ENCODE assay signal across 19 cellular contexts in genomic region chr20:32442630-32443029, GRCh38.
DNase-seq lines count a peak whose midpoint lies in the region; ATAC-seq and TF ChIP-seq lines count a peak whose summit lies in the region.
"Had no signal": no experiment of that assay in that cellular context is flagged by ENCODE, and none has a peak within 500 bp of the region (broad histone marks: within the 10 kb centered on the region; RNA-seq: fewer than 3 reads in every experiment).

No MANE protein-coding gene starts in this region.

- no peak for ATAC-seq in WTC11
- ATAC-seq in stimulated activated naive CD8-positive, alpha-beta T cell treated with anti-CD3 and anti-CD28 coated beads, Interleukin-15, Interleukin-2, amounts not matched to agents 100 U/mL and 50 U/mL, for 24 hours: no peak
- no peak for ATAC-seq in HG03342 (IDR thresholded peaks at IDR 0.05; ENCODE audit: unreplicated experiment)
- ATAC-seq in GM21447 (IDR thresholded peaks at IDR 0.05; ENCODE audit: unreplicated experiment): no peak
- ATAC-seq: left lung, sciatic nerve had no signal

- DNase-seq in activated CD8-positive, alpha-beta memory T cell treated with anti-CD3 and anti-CD28 coated beads, Interleukin-2, amount 50 U/mL, for 48 hours: peak; percentile 41
- DNase-seq in activated CD8-positive, alpha-beta memory T cell treated with anti-CD3 and anti-CD28 coated beads for 24 hours: no peak
- DNase-seq in WTC11 (ENCODE audit: low spot score) (no peak), immature natural killer cell (no peak), Kasumi-1 (lab: John Stamatoyannopoulos, UW) (no peak)
- DNase-seq in stimulated activated naive CD8-positive, alpha-beta T cell treated with anti-CD3 and anti-CD28 coated beads, Interleukin-15, Interleukin-2, amounts not matched to agents 100 U/mL and 50 U/mL, for 24 hours: peak; percentile 1
- DNase-seq: activated CD4-positive, alpha-beta T cell treated with anti-CD3 and anti-CD28 coated beads, Interleukin-2, amount 10 ng/mL, durations not matched to agents 7 days and 5 days; DMS 273 treated with DMSO at 0.1 percent for 48 hours; effector CD8-positive, alpha-beta T cell; glutamatergic neuron; GM23248; left lung; NCI-H1105; NCI-H2081; NCI-H510A; stomach had no signal

- H3K4me3 Mint-ChIP-seq in WTC11 (no peak overlapping the region), immature natural killer cell (no peak overlapping the region)
- H3K4me3 Mint-ChIP-seq: activated CD4-positive, alpha-beta T cell treated with anti-CD3 and anti-CD28 coated beads, Interleukin-2, amount 10 ng/mL, durations not matched to agents 7 days and 5 days had no signal

- H3K27ac Mint-ChIP-seq in WTC11 (0 out of 2 replicates have a peak overlapping the region, but pooled peaks have one; percentile 1), immature natural killer cell (peak overlapping the region in 5 of 6 donors; percentile 41 to 70 (median 59))
- H3K27ac Mint-ChIP-seq: activated CD4-positive, alpha-beta T cell treated with anti-CD3 and anti-CD28 coated beads, Interleukin-2, amount 10 ng/mL, durations not matched to agents 7 days and 5 days had no signal

- TF ChIP-seq CTCF in WTC11 (IDR thresholded peaks at IDR 0.05): no peak

- H3K27me3 Mint-ChIP-seq in WTC11 (ENCODE audit: low read depth) (no peaks in the 10 kb centered on the region), immature natural killer cell (ENCODE audit: low read depth in 3 of 3) (peaks cover 6 to 14% (median 10%) of the 10 kb centered on the region in 3 donors)
- H3K27me3 Mint-ChIP-seq: activated CD4-positive, alpha-beta T cell treated with anti-CD3 and anti-CD28 coated beads, Interleukin-2, amount 10 ng/mL, durations not matched to agents 7 days and 5 days had no signal

- H3K4me1 Mint-ChIP-seq in WTC11 (peaks cover 17% of the 10 kb centered on the region), immature natural killer cell (peaks cover 33 to 50% of the 10 kb centered on the region in 2 donors)

- H3K36me3 Mint-ChIP-seq in WTC11 (peaks cover 11% of the 10 kb centered on the region), immature natural killer cell (peaks cover 0 to 27% (median 8%) of the 10 kb centered on the region in 3 donors)

- CTCF ChIA-PET in WTC11 (lab: Charles Lee): interaction anchor here (1.4 to 1.9 kb wide), 2 partner anchors 9 to 14 kb away, joined by 3 to 14 read pairs; no protein-coding TSS in a partner anchor

- POLR2A ChIA-PET in WTC11 (lab: Charles Lee): interaction anchor here (0.6 kb wide), 1 partner anchor 317 kb away, joined by 3 read pairs; no protein-coding TSS in a partner anchor

- H3K9me3 Mint-ChIP-seq in WTC11: no peaks in the 10 kb centered on the region
- no peaks in the 10 kb centered on the region for H3K9me3 Mint-ChIP-seq in immature natural killer cell
- H3K9me3 Mint-ChIP-seq: activated CD4-positive, alpha-beta T cell treated with anti-CD3 and anti-CD28 coated beads, Interleukin-2, amount 10 ng/mL, durations not matched to agents 7 days and 5 days had no signal

TF ChIP-seq in WTC11, 78 proteins besides CTCF, POLR2A, EP300 and RAD21:
- TF ChIP-seq ZSCAN18 (CRISPR knock-in tag; IDR thresholded peaks at IDR 0.05): no peak
- TF ChIP-seq TP53 (CRISPR knock-in tag; IDR thresholded peaks at IDR 0.05): no peak
- TF ChIP-seq MLX (CRISPR knock-in tag; IDR thresholded peaks at IDR 0.05): no peak
- TF ChIP-seq ZNF425 (CRISPR knock-in tag; conservative IDR thresholded peaks at IDR 0.05): no peak
- TF ChIP-seq PRDM15 (CRISPR knock-in tag; IDR thresholded peaks at IDR 0.05): no peak
- no peak for TF ChIP-seq PREB (CRISPR knock-in tag; IDR thresholded peaks at IDR 0.05; ENCODE audit: borderline replicate concordance)
- TF ChIP-seq ZNF219 (CRISPR knock-in tag; IDR thresholded peaks at IDR 0.05; ENCODE audit: borderline replicate concordance): no peak
- no peak for TF ChIP-seq E2F5 (CRISPR knock-in tag; IDR thresholded peaks at IDR 0.05)
- TF ChIP-seq TCF7 (CRISPR knock-in tag; IDR thresholded peaks at IDR 0.05; ENCODE audit: low read depth): no peak
- no peak for TF ChIP-seq ATF1 (CRISPR knock-in tag; IDR thresholded peaks at IDR 0.05)
- no peak for TF ChIP-seq NFE2L1 (CRISPR knock-in tag; IDR thresholded peaks at IDR 0.05)
- TF ChIP-seq RELA (CRISPR knock-in tag; IDR thresholded peaks at IDR 0.05; ENCODE audit: borderline replicate concordance): no peak
- no peak for TF ChIP-seq ZNF671 (CRISPR knock-in tag; IDR thresholded peaks at IDR 0.05)
- no peak for TF ChIP-seq ZNF138 (CRISPR knock-in tag; conservative IDR thresholded peaks at IDR 0.05)

Comparison
In these comparisons a context has a peak if more than half of its experiments do, and no peak if none do; other contexts are left out.
1. DNase-seq: peak in activated CD8-positive, alpha-beta memory T cell treated with anti-CD3 and anti-CD28 coated beads, Interleukin-2, amount 50 U/mL, for 48 hours (single experiment) and stimulated activated naive CD8-positive, alpha-beta T cell treated with anti-CD3 and anti-CD28 coated beads, Interleukin-15, Interleukin-2, amounts not matched to agents 100 U/mL and 50 U/mL, for 24 hours (single experiment); none in activated CD8-positive, alpha-beta memory T cell treated with anti-CD3 and anti-CD28 coated beads for 24 hours (single experiment), WTC11 (single experiment), immature natural killer cell (0 of 3) and Kasumi-1 (0 of 2).